ENCODE assay signal across 21 cellular contexts in the genomic region with DNA sequence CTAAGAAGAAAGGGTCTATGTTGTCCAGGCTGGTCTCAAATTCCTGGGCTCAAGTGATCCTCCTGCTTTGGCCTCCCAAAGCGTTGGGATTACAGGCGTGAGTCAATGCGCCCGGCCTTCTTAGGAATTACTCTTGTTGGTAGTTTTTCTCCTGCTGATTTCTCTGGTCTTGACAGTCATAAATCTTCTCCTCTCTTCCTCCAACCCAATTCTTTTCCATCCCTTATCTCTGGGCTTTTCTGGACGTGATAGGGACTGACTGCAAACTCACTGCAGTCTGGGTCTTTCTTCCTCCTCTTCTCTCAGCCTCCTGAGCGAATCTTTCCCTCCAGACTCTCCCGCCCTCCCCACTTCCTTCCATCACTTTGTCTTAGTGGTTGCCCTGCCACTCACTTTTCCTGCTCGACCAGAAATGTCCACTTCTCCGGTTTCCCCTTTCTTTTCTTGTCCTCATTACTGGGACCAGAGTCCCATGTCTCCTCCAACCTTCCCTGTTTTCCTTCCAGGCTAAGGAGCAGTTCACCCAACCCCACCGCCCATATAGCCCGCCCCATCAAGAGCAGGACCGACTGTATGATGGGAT. TPM values are rescaled to one million over a fixed set of nuclear protein-coding genes. Genes with fewer than 3 reads are reported as not detected.
"Had no signal": no experiment of that assay in that cellular context is flagged by ENCODE, and none has a peak within 500 bp of the region (broad histone marks: within the 10 kb centered on the region; RNA-seq: fewer than 3 reads in every experiment).

No MANE protein-coding gene starts in this region.

- ATAC-seq: heart left ventricle; natural killer cell treated with Interleukin-12 subunit alpha and Interleukin-12 subunit beta and Interleukin-15 and Interleukin-18, amount 100 ng/mL, for 72 hours; sciatic nerve; stimulated activated naive B cell treated with anti-CD40 and anti-IgM and Interleukin-4, amounts not matched to agents 10 μg/mL and 1 μg/mL and 100 μg/mL, for 72 hours; T-cell; upper lobe of right lung had no signal

- H3K9me3 Mint-ChIP-seq: natural killer cell treated with Interleukin-12 subunit alpha and Interleukin-12 subunit beta and Interleukin-15 and Interleukin-18, amount 100 ng/mL, for 72 hours; stimulated activated naive B cell treated with anti-CD40 and anti-IgM and Interleukin-4, amounts not matched to agents 10 μg/mL and 1 μg/mL and 100 μg/mL, for 72 hours; T-cell had no signal

- H3K27me3 ChIP-seq: brain microvascular endothelial cell, dorsolateral prefrontal cortex, esophagus squamous epithelium, heart left ventricle, spleen, suprapubic skin, upper lobe of right lung had no signal

- H3K9me3 ChIP-seq: esophagus squamous epithelium, heart left ventricle, spleen, suprapubic skin, upper lobe of right lung had no signal

- H3K4me3 ChIP-seq: dorsolateral prefrontal cortex, esophagus squamous epithelium, heart left ventricle, spleen, suprapubic skin, upper lobe of right lung had no signal

- H3K4me1 ChIP-seq: esophagus squamous epithelium, heart left ventricle, suprapubic skin, upper lobe of right lung had no signal

- H3K27me3 Mint-ChIP-seq: natural killer cell treated with Interleukin-12 subunit alpha and Interleukin-12 subunit beta and Interleukin-15 and Interleukin-18, amount 100 ng/mL, for 72 hours; stimulated activated naive B cell treated with anti-CD40 and anti-IgM and Interleukin-4, amounts not matched to agents 10 μg/mL and 1 μg/mL and 100 μg/mL, for 72 hours; T-cell had no signal

- H3K4me1 Mint-ChIP-seq: stimulated activated naive B cell treated with anti-CD40 and anti-IgM and Interleukin-4, amounts not matched to agents 10 μg/mL and 1 μg/mL and 100 μg/mL, for 72 hours; T-cell had no signal

- H3K4me3 Mint-ChIP-seq: natural killer cell treated with Interleukin-12 subunit alpha and Interleukin-12 subunit beta and Interleukin-15 and Interleukin-18, amount 100 ng/mL, for 72 hours; stimulated activated naive B cell treated with anti-CD40 and anti-IgM and Interleukin-4, amounts not matched to agents 10 μg/mL and 1 μg/mL and 100 μg/mL, for 72 hours; T-cell had no signal

- DNase-seq: activated CD4-positive, alpha-beta T cell treated with anti-CD3 and anti-CD28 coated beads for 48 hours; activated gamma-delta T cell treated with Interleukin-2 at 50 U/mL for 16 hours; brain microvascular endothelial cell; dorsolateral prefrontal cortex; esophagus squamous epithelium; foreskin fibroblast; spleen; stimulated activated CD4-positive, alpha-beta T cell treated with anti-CD3 and anti-CD28 coated beads, Interleukin-1b, Interleukin-23, amount 100 ng/mL, for 48 hours; stimulated activated naive B cell treated with anti-CD40 and anti-IgM and Interleukin-4, amounts not matched to agents 10 μg/mL and 1 μg/mL and 100 μg/mL, for 72 hours; T-cell; T1000; upper lobe of right lung; WERI-Rb-1 had no signal

- FAIRE-seq: endometrium, islet of Langerhans had no signal

- H3K27ac Mint-ChIP-seq: natural killer cell treated with Interleukin-12 subunit alpha and Interleukin-12 subunit beta and Interleukin-15 and Interleukin-18, amount 100 ng/mL, for 72 hours; T-cell had no signal

- H3K27ac ChIP-seq: brain microvascular endothelial cell, heart left ventricle, suprapubic skin, upper lobe of right lung, WERI-Rb-1 had no signal

RNA-seq across cellular contexts. Expression of a gene that starts 50.7 kb away (rescaled TPM):
- total RNA-seq: esophagus squamous epithelium, lung microvascular endothelial cell, omental fat pad, sciatic nerve, spleen, suprapubic skin had no signal
